In genomic region chr2:47073217-47073616, GRCh38 we compare ENCODE assay signal across 13 cellular contexts.
A peak's percentile ranks its signal among the peaks of the same experiment; 100 is the strongest.
DNase-seq lines count a peak whose midpoint lies in the region; ATAC-seq and TF ChIP-seq lines count a peak whose summit lies in the region.
"Had no signal": no experiment of that assay in that cellular context is flagged by ENCODE, and none has a peak within 500 bp of the region (broad histone marks: within the 10 kb centered on the region; RNA-seq: fewer than 3 reads in every experiment).

No MANE protein-coding gene starts in this region.

- ATAC-seq in natural killer cell: no peak
- no peak for ATAC-seq in natural killer cell treated with Interleukin-12 subunit alpha and Interleukin-12 subunit beta and Interleukin-15 and Interleukin-18, amount 100 ng/mL, for 72 hours

- peak overlapping the region; percentile 47 for H3K4me3 Mint-ChIP-seq in natural killer cell
- no peak overlapping the region for H3K4me3 Mint-ChIP-seq in natural killer cell treated with Interleukin-12 subunit alpha and Interleukin-12 subunit beta and Interleukin-15 and Interleukin-18, amount 100 ng/mL, for 72 hours

- peaks cover 0 to 17% (median 14%) of the 10 kb centered on the region in 4 donors for H3K36me3 ChIP-seq in esophagus muscularis mucosa
- no peaks in the 10 kb centered on the region for H3K36me3 ChIP-seq in parathyroid adenoma (ENCODE audit: control insufficient read depth, insufficient read depth, low read length)

- peaks cover 80 to 96% (median 91%) of the 10 kb centered on the region in 4 donors for H3K4me1 ChIP-seq in esophagus muscularis mucosa
- peaks cover 9% of the 10 kb centered on the region for H3K4me1 ChIP-seq in parathyroid adenoma

- H3K27me3 ChIP-seq in esophagus muscularis mucosa (no peaks in the 10 kb centered on the region), parathyroid adenoma (ENCODE audit: control insufficient read depth, insufficient read depth, low read length) (no peaks in the 10 kb centered on the region)

- peaks cover 26 to 41% of the 10 kb centered on the region in 2 donors for H3K4me1 Mint-ChIP-seq in natural killer cell
- H3K4me1 Mint-ChIP-seq in natural killer cell treated with Interleukin-12 subunit alpha and Interleukin-12 subunit beta and Interleukin-15 and Interleukin-18, amount 100 ng/mL, for 72 hours (ENCODE audit: low read depth in 2 of 2): peaks cover 23 to 38% of the 10 kb centered on the region in 2 donors

- TF ChIP-seq EP300 in esophagus muscularis mucosa (IDR thresholded peaks at IDR 0.05): no peak

- H3K9me3 Mint-ChIP-seq in natural killer cell: no peaks in the 10 kb centered on the region
- H3K9me3 Mint-ChIP-seq in natural killer cell treated with Interleukin-12 subunit alpha and Interleukin-12 subunit beta and Interleukin-15 and Interleukin-18, amount 100 ng/mL, for 72 hours: no peaks in the 10 kb centered on the region

- peak overlapping the region; percentile 87 to 91 (median 90) for H3K27ac ChIP-seq in esophagus muscularis mucosa (replicated peaks in 1 of 4)
- H3K27ac ChIP-seq in parathyroid adenoma: peak overlapping the region; percentile 76

- no peak for TF ChIP-seq POLR2A in esophagus muscularis mucosa (IDR thresholded peaks at IDR 0.05; ENCODE audit: low read depth)

- H3K9me3 ChIP-seq in esophagus muscularis mucosa: no peaks in the 10 kb centered on the region
- H3K9me3 ChIP-seq in parathyroid adenoma (ENCODE audit: control insufficient read depth, low read length): no peaks in the 10 kb centered on the region

- H3K4me3 ChIP-seq in esophagus muscularis mucosa (no peak overlapping the region), parathyroid adenoma (ENCODE audit: low read depth, low read length) (no peak overlapping the region)
- H3K4me3 ChIP-seq: GM12878 had no signal

- DNase-seq in natural killer cell: no peak
- no peak for DNase-seq in natural killer cell treated with Interleukin-12 subunit alpha and Interleukin-12 subunit beta and Interleukin-15 and Interleukin-18, amount 100 ng/mL, for 72 hours (ENCODE audit: low spot score)
- no peak for DNase-seq in esophagus muscularis mucosa (ENCODE audit: extremely low spot score)
- DNase-seq in DMS 273 (lab: John Stamatoyannopoulos, UW; ENCODE audit: unreplicated experiment): no peak
- no peak for DNase-seq in NCI-H446 (lab: John Stamatoyannopoulos, UW)
- no peak for DNase-seq in CD1c-positive myeloid dendritic cell (ENCODE audit: extremely low spot score)
- no peak for DNase-seq in AG08395 (ENCODE audit: low spot score)
- DNase-seq: effector CD8-positive, alpha-beta T cell; MM.1S; NCI-H82; T-helper 1 cell had no signal

- H2AFZ ChIP-seq in parathyroid adenoma: no peak overlapping the region

- peaks cover 0 to 12% of the 10 kb centered on the region in 2 donors for H3K27me3 Mint-ChIP-seq in natural killer cell (ENCODE audit: low read depth in 2 of 2)
- H3K27me3 Mint-ChIP-seq in natural killer cell treated with Interleukin-12 subunit alpha and Interleukin-12 subunit beta and Interleukin-15 and Interleukin-18, amount 100 ng/mL, for 72 hours: no peaks in the 10 kb centered on the region

- H3K36me3 Mint-ChIP-seq in natural killer cell: no peaks in the 10 kb centered on the region
- H3K36me3 Mint-ChIP-seq in natural killer cell treated with Interleukin-12 subunit alpha and Interleukin-12 subunit beta and Interleukin-15 and Interleukin-18, amount 100 ng/mL, for 72 hours: no peaks in the 10 kb centered on the region

- intact Hi-C loops in natural killer cell (cut with micrococcal nuclease): no loop called here
- intact Hi-C loops in esophagus muscularis mucosa (cut with DNase I): loop anchor here (10.0 kb wide), 1 partner anchor 158 kb away; the partner anchor contains the start of gene MCFD2

- no peak for TF ChIP-seq CTCF in natural killer cell (IDR thresholded peaks at IDR 0.05)
- no peak for TF ChIP-seq CTCF in esophagus muscularis mucosa (IDR thresholded peaks at IDR 0.05)
- no peak for TF ChIP-seq CTCF in parathyroid adenoma (IDR thresholded peaks at IDR 0.05)

- H3K79me2 ChIP-seq in parathyroid adenoma: no peaks in the 10 kb centered on the region

- H3K27ac Mint-ChIP-seq in natural killer cell: peak overlapping the region in 1 of 2 donors; percentile 71
- peak overlapping the region in 1 of 2 donors; percentile 20 for H3K27ac Mint-ChIP-seq in natural killer cell treated with Interleukin-12 subunit alpha and Interleukin-12 subunit beta and Interleukin-15 and Interleukin-18, amount 100 ng/mL, for 72 hours

- WGBS in esophagus muscularis mucosa: 86% methylated on average over 6 of the region's 9 CpGs

- H3K4me2 ChIP-seq in parathyroid adenoma (ENCODE audit: low read length): no peak overlapping the region

- H3K9ac ChIP-seq in parathyroid adenoma: no peak overlapping the region
